In the genomic region with DNA sequence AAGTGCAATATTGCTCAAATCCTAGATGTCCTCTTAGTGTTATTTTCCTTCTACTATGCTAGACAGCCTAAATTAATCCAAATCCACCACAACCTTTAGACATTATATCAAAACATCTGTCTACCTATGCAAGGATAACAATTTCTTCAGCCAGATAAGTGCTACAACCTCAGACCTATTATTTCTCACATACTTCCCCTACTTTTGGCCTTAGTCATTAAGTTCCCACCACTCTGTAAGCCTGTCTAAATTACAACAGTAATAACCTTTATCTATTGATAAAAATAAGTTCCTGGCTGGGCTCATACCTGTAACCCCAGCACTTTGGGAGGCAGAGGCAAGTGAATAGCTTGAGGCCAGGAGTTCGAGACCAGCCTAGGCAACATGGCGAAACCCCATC, we compare ENCODE assay signal across 20 cellular contexts.
"Had no signal": no experiment of that assay in that cellular context is flagged by ENCODE, and none has a peak within 500 bp of the region (broad histone marks: within the 10 kb centered on the region; RNA-seq: fewer than 3 reads in every experiment).

No MANE protein-coding gene starts in this region.

- H3K36me3 ChIP-seq: upper lobe of right lung had no signal

- H3K4me1 ChIP-seq: left ventricle myocardium inferior, right atrium auricular region, upper lobe of right lung had no signal

- H3K27ac ChIP-seq: left ventricle myocardium inferior, right atrium auricular region, upper lobe of right lung had no signal

- DNase-seq: activated CD4-positive, alpha-beta T cell treated with anti-CD3 and anti-CD28 coated beads, Interleukin-2, amount 10 ng/mL, durations not matched to agents 24 days and 14 days; activated CD4-positive, CD25-positive, alpha-beta regulatory T cell; activated CD8-positive, alpha-beta T cell treated with anti-CD3 and anti-CD28 coated beads, Interleukin-2, amount 10 ng/mL, durations not matched to agents 7 days and 5 days; activated effector memory CD4-positive, alpha-beta T cell treated with anti-CD3 and anti-CD28 coated beads, Interleukin-2, amount 50 U/mL, for 16 hours; activated naive CD4-positive, alpha-beta T cell treated with anti-CD3 and anti-CD28 coated beads, Interleukin-2, amount 50 U/mL, for 16 hours; activated T-cell treated with anti-CD3 and anti-CD28 coated beads, Interleukin-2, amount 50 U/mL, for 4 hours; glutamatergic neuron; hippocampal formation; kidney; left ventricle myocardium inferior; mammary epithelial cell; nephron progenitor cell; occipital lobe; small intestine; stimulated activated CD4-positive, alpha-beta T cell treated with anti-CD3 and anti-CD28 coated beads, Interleukin-4, amount 100 ng/mL, for 24 hours; stomach; T1000; upper lobe of right lung had no signal

- H3K9me3 ChIP-seq: left ventricle myocardium inferior, right atrium auricular region, stomach, upper lobe of right lung had no signal

- H3K27me3 ChIP-seq: right atrium auricular region, stomach, upper lobe of right lung had no signal

- ATAC-seq: activated CD8-positive, alpha-beta T cell treated with anti-CD3 and anti-CD28 coated beads, Interleukin-2, amount 10 ng/mL, durations not matched to agents 7 days and 5 days; activated T-cell treated with anti-CD3 and anti-CD28 coated beads, Interleukin-2, amount 50 U/mL, for 4 hours; stimulated activated effector memory CD8-positive, alpha-beta T cell treated with anti-CD3 and anti-CD28 coated beads, Interleukin-12 subunit alpha, Interleukin-12 subunit beta, amount 100 ng/mL, for 72 hours; upper lobe of right lung had no signal

- H3K4me3 ChIP-seq: left ventricle myocardium inferior, right atrium auricular region, stomach, upper lobe of right lung had no signal
